8 cellular contexts compared by ENCODE assay signal in genomic region chr19:38949580-38950367, GRCh38. TPM values are rescaled to one million over a fixed set of nuclear protein-coding genes. Genes with fewer than 3 reads are reported as not detected.
DNase-seq lines count a peak whose midpoint lies in the region; ATAC-seq and TF ChIP-seq lines count a peak whose summit lies in the region.

No MANE protein-coding gene starts in this region.

- H3K4me3 Mint-ChIP-seq in activated T-cell treated with anti-CD3 and anti-CD28 coated beads, Interleukin-2, amount 50 U/mL, for 4 hours, result peak overlapping the region; percentile 38

- peaks cover 14% of the 10 kb centered on the region for H3K4me1 Mint-ChIP-seq in activated T-cell treated with anti-CD3 and anti-CD28 coated beads, Interleukin-2, amount 50 U/mL, for 4 hours (ENCODE audit: low read depth)

- ATAC-seq in activated T-cell treated with anti-CD3 and anti-CD28 coated beads, Interleukin-2, amount 50 U/mL, for 4 hours, result peak; percentile 88 to 91
- no peak for ATAC-seq in HG03196 (IDR thresholded peaks at IDR 0.05; ENCODE audit: unreplicated experiment)

- H3K36me3 ChIP-seq in esophagus muscularis mucosa (peaks cover 0 to 40% (median 9%) of the 10 kb centered on the region in 4 donors), mucosa of rectum (ENCODE audit: control insufficient read depth in 2 of 2, insufficient read depth in 2 of 2, low read length in 2 of 2) (no peaks in the 10 kb centered on the region)

- no peaks in the 10 kb centered on the region for H3K9me3 Mint-ChIP-seq in activated T-cell treated with anti-CD3 and anti-CD28 coated beads, Interleukin-2, amount 50 U/mL, for 4 hours

- no peaks in the 10 kb centered on the region for H3K36me3 Mint-ChIP-seq in activated T-cell treated with anti-CD3 and anti-CD28 coated beads, Interleukin-2, amount 50 U/mL, for 4 hours (ENCODE audit: insufficient read depth)

- peaks cover 25% of the 10 kb centered on the region for H3K27me3 Mint-ChIP-seq in activated T-cell treated with anti-CD3 and anti-CD28 coated beads, Interleukin-2, amount 50 U/mL, for 4 hours (ENCODE audit: low read depth)

- peak overlapping the region; percentile 45 to 57 (median 47) for H3K4me3 ChIP-seq in esophagus muscularis mucosa
- peak overlapping the region; percentile 17 to 44 for H3K4me3 ChIP-seq in mucosa of rectum (ENCODE audit: low read length in 2 of 2)

- H3K27me3 ChIP-seq in esophagus muscularis mucosa (no peaks in the 10 kb centered on the region), mucosa of rectum (ENCODE audit: control insufficient read depth in 2 of 2, insufficient read depth in 2 of 2, low read length in 2 of 2) (no peaks in the 10 kb centered on the region)

- no peak for TF ChIP-seq CTCF in GM10266 (IDR thresholded peaks at IDR 0.05; ENCODE audit: control insufficient read depth, insufficient read depth, low read depth, missing control alignments)
- TF ChIP-seq CTCF in esophagus muscularis mucosa (IDR thresholded peaks at IDR 0.05), result no peak

- TF ChIP-seq POLR2A in esophagus muscularis mucosa (IDR thresholded peaks at IDR 0.05; ENCODE audit: low read depth), result no peak

- H3K9me3 ChIP-seq in esophagus muscularis mucosa (no peaks in the 10 kb centered on the region), mucosa of rectum (ENCODE audit: control insufficient read depth in 2 of 2, low read length in 2 of 2) (no peaks in the 10 kb centered on the region)

- intact Hi-C loops in esophagus muscularis mucosa (cut with DNase I), result no loop called here

- H3K9ac ChIP-seq in mucosa of rectum (ENCODE audit: low read depth in 1 of 2, low read length in 2 of 2), result no peak overlapping the region

- WGBS in esophagus muscularis mucosa, result 24% methylated on average over 16 of the region's 72 CpGs

- DNase-seq in GM10266 (ENCODE audit: extremely low spot score), result peak; percentile 85
- DNase-seq in NCI-H524 (lab: John Stamatoyannopoulos, UW), result peak; percentile 80 to 91
- peak; percentile 82 for DNase-seq in activated T-cell treated with anti-CD3 and anti-CD28 coated beads, Interleukin-2, amount 50 U/mL, for 4 hours
- DNase-seq in esophagus muscularis mucosa (ENCODE audit: extremely low spot score), result peak; percentile 95
- DNase-seq in stimulated activated CD8-positive, alpha-beta memory T cell treated with anti-CD3 and anti-CD28 coated beads, Interleukin-15, amount 100 ng/mL, for 48 hours (ENCODE audit: low read depth in 2 of 2), result peak; percentile 80 to 88
- no peak for DNase-seq in HuH-7.5 (ENCODE audit: low spot score)

- TF ChIP-seq EP300 in esophagus muscularis mucosa (IDR thresholded peaks at IDR 0.05), result no peak

- H3K27ac ChIP-seq in esophagus muscularis mucosa (replicated peaks in 1 of 4) (peak overlapping the region in 1 of 4 donors; percentile 68), mucosa of rectum (ENCODE audit: low read depth in 2 of 2, low read length in 2 of 2) (no peak overlapping the region)

- peaks cover 11 to 13% (median 12%) of the 10 kb centered on the region in 4 donors for H3K4me1 ChIP-seq in esophagus muscularis mucosa
- H3K4me1 ChIP-seq in mucosa of rectum (ENCODE audit: control insufficient read depth in 2 of 2, insufficient read depth in 2 of 2, low read length in 2 of 2), result peaks cover 0 to 4% of the 10 kb centered on the region in 2 donors

RNA-seq across cellular contexts. Expression of gene MRPS12, which starts 19.0 kb away (rescaled TPM):
- total RNA-seq in activated T-cell treated with anti-CD3 and anti-CD28 coated beads, Interleukin-2, amount 50 U/mL, for 4 hours, result 100 to 1,000 TPM; 157 to 192 (median 185) TPM
- total RNA-seq in esophagus muscularis mucosa, result 10 to 100 TPM; 18.0 to 33.2 (median 27.3) TPM

RNA-seq across cellular contexts. Expression of gene SARS2, which starts 19.2 kb away (rescaled TPM):
- total RNA-seq in activated T-cell treated with anti-CD3 and anti-CD28 coated beads, Interleukin-2, amount 50 U/mL, for 4 hours, result 10 to 100 TPM; 42.5 to 49.5 (median 46.8) TPM
- 10 to 100 TPM in 2 of 4 donors, 1 to 10 TPM in 2; 6.8 to 14.6 (median 9.1) TPM for total RNA-seq in esophagus muscularis mucosa

RNA-seq across cellular contexts. Expression of gene FBXO17, which starts 25.8 kb away (rescaled TPM):
- under 1 TPM; 0.10 to 0.29 (median 0.14) TPM for total RNA-seq in activated T-cell treated with anti-CD3 and anti-CD28 coated beads, Interleukin-2, amount 50 U/mL, for 4 hours
- total RNA-seq in esophagus muscularis mucosa, result 10 to 100 TPM; 24.9 to 47.8 (median 34.8) TPM

RNA-seq across cellular contexts. Expression of gene CCER2, which starts 37.8 kb away (rescaled TPM):
- total RNA-seq in activated T-cell treated with anti-CD3 and anti-CD28 coated beads, Interleukin-2, amount 50 U/mL, for 4 hours, result under 1 TPM in 2 of 3 donors, not detected in 1; 0.33 to 0.63 TPM
- under 1 TPM in 1 of 4 donors, not detected in 3; 0.50 TPM for total RNA-seq in esophagus muscularis mucosa

RNA-seq across cellular contexts. Expression of gene NFKBIB, which starts 50.0 kb away (rescaled TPM):
- total RNA-seq in activated T-cell treated with anti-CD3 and anti-CD28 coated beads, Interleukin-2, amount 50 U/mL, for 4 hours, result 100 to 1,000 TPM; 150 to 174 (median 169) TPM
- 10 to 100 TPM; 24.1 to 39.4 (median 35.8) TPM for total RNA-seq in esophagus muscularis mucosa

Comparison
In these comparisons a context has a peak if more than half of its experiments do, and no peak if none do; other contexts are left out.
1. RNA of gene MRPS12, which starts 19.0 kb away (total RNA-seq): 157 to 192 TPM in activated T-cell treated with anti-CD3 and anti-CD28 coated beads, Interleukin-2, amount 50 U/mL, for 4 hours; 18.0 to 33.2 TPM in esophagus muscularis mucosa; every median in the first group is over 4 times any median in the second.
2. RNA of gene FBXO17, which starts 25.8 kb away (total RNA-seq): 24.9 to 47.8 TPM in esophagus muscularis mucosa; 0.10 to 0.29 TPM in activated T-cell treated with anti-CD3 and anti-CD28 coated beads, Interleukin-2, amount 50 U/mL, for 4 hours; every median in the first group is over 10 times any median in the second.